ENCODE assay signal across 8 cellular contexts in the genomic region with DNA sequence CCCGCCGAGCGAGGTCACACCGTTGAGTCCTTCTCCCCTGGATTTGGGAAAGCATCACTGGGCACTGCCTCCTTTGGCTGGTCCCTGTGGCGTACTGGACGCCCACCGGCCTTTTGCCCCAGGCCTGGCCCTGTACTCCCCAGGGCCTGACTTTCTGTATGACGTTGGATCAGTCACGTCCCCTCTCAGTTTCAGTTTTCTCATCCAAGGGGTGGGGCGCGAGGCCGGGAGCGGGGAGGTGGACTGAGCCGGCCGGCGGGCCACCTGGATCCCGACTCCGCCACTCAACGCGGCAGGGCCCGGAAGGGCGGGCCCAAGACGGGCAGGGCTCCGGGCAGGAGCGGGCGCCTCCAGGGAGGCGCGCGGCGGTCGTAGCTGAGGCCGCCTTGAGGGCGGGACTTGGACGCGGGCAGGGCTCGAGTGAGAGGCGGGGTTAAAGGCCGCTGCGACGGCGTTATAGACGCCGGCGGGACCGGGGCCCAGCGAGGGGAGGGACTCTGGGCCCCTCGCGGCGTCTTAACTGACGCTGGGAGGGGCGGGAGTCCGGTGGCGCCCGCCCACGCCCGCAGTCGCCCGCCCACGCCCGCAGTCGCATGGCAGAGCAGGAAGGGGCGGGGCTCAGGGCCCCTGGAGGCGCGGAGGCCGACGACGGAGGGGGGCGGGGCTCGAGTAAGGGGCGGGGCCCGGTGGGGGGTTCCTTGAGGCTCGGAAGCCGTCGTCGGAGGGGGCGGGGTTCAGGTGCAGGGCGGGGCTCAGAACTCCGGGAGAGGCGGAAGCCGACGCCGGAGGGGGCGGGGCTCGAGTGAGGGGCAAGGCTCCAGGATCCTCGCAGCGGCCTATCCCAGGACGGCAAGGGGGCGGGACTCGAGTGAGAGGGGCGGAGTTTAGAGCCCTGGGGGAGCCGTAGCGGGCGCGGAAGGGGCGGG. TPM values are rescaled to one million over a fixed set of nuclear protein-coding genes. Genes with fewer than 3 reads are reported as not detected.
A peak's percentile ranks its signal among the peaks of the same experiment; 100 is the strongest.
DNase-seq lines count a peak whose midpoint lies in the region; ATAC-seq, FAIRE-seq and TF ChIP-seq lines count a peak whose summit lies in the region.

No MANE protein-coding gene starts in this region.

- peak; percentile 100 for DNase-seq in BE2C
- DNase-seq in GM19239 (ENCODE audit: insufficient read length, low spot score) = peak; percentile 84
- peak; percentile 97 for DNase-seq in NCI-H510A (lab: John Stamatoyannopoulos, UW)
- DNase-seq in activated CD4-positive, alpha-beta T cell treated with anti-CD3 and anti-CD28 coated beads for 24 hours (ENCODE audit: low read depth in 2 of 2) = peak; percentile 100
- peak; percentile 100 for DNase-seq in cerebellum (ENCODE audit: low spot score)
- DNase-seq in kidney glomerular epithelial cell (lab: John Stamatoyannopoulos, UW) = peak; percentile 98
- peak; percentile 100 for DNase-seq in stimulated activated CD4-positive, alpha-beta T cell treated with anti-CD3 and anti-CD28 coated beads, Interleukin-15, amount 100 ng/mL, for 24 hours

- H3K4me3 ChIP-seq in BE2C (ENCODE audit: low read depth, low read length) = peak overlapping the region; percentile 55

- TF ChIP-seq CTCF in BE2C (IDR thresholded peaks at IDR 0.05; ENCODE audit: low read depth, low read length) = no peak

- H3K4me1 ChIP-seq in BE2C = peaks cover 3% of the 10 kb centered on the region; the same call in 1 of the 2 replicates

- peak; percentile 96 for FAIRE-seq in GM19239 (lab: Jason Lieb, UNC)

- no peaks in the 10 kb centered on the region for H3K27me3 ChIP-seq in BE2C

- no peaks in the 10 kb centered on the region for H3K36me3 ChIP-seq in BE2C

- no peaks in the 10 kb centered on the region for H3K9me3 ChIP-seq in BE2C

- peak; percentile 61 for ATAC-seq in HG03439 (IDR thresholded peaks at IDR 0.05; ENCODE audit: unreplicated experiment)

RNA-seq across cellular contexts. Expression of a gene that starts 0.5 kb away (rescaled TPM):
- polyA plus RNA-seq in BE2C (2012; ENCODE audit: insufficient read depth, insufficient read length, low read depth) = 90.7 TPM
- total RNA-seq in cerebellum = 17.7 TPM

RNA-seq across cellular contexts. Expression of a gene that starts 37.0 kb away (rescaled TPM):
- 1.0 TPM for polyA plus RNA-seq in BE2C (2012; ENCODE audit: insufficient read depth, insufficient read length, low read depth)
- total RNA-seq in cerebellum = 0.45 TPM

RNA-seq across cellular contexts. Expression of a gene that starts 38.6 kb away (rescaled TPM):
- 104 TPM for polyA plus RNA-seq in BE2C (2012; ENCODE audit: insufficient read depth, insufficient read length, low read depth)
- 10.2 TPM for total RNA-seq in cerebellum

Comparison
In these comparisons a context has a peak if more than half of its experiments do, and no peak if none do; other contexts are left out.
1. Peak in every context shown above with its lines: DNase-seq, ATAC-seq and H3K4me3 ChIP-seq.